ENCODE assay signal across 8 cellular contexts in genomic region chr4:103019319-103020124, GRCh38. TPM values are rescaled to one million over a fixed set of nuclear protein-coding genes. Genes with fewer than 3 reads are reported as not detected.
DNase-seq lines count a peak whose midpoint lies in the region; ATAC-seq, FAIRE-seq and TF ChIP-seq lines count a peak whose summit lies in the region.

A gene with protein sequence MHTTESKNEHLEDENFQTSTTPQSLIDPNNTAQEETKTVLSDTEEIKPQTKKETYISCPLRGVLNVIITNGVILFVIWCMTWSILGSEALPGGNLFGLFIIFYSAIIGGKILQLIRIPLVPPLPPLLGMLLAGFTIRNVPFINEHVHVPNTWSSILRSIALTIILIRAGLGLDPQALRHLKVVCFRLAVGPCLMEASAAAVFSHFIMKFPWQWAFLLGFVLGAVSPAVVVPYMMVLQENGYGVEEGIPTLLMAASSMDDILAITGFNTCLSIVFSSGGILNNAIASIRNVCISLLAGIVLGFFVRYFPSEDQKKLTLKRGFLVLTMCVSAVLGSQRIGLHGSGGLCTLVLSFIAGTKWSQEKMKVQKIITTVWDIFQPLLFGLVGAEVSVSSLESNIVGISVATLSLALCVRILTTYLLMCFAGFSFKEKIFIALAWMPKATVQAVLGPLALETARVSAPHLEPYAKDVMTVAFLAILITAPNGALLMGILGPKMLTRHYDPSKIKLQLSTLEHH (minus strand): TSS chr4:103019705. CDS start chr4:102991711, 27,994 bp downstream.

- peaks cover 20% of the 10 kb centered on the region for H3K4me1 Mint-ChIP-seq in CD8-positive, alpha-beta T cell (ENCODE audit: low read depth)
- H3K4me1 Mint-ChIP-seq in mesothelial cell of epicardium: peaks cover 11% of the 10 kb centered on the region

- peak within 1 kb of the TSS; percentile 97 for H3K27ac Mint-ChIP-seq in CD8-positive, alpha-beta T cell
- H3K27ac Mint-ChIP-seq in mesothelial cell of epicardium: peak within 1 kb of the TSS; percentile 97

- peak within 1 kb of the TSS; percentile 87 for H3K4me3 Mint-ChIP-seq in CD8-positive, alpha-beta T cell
- peak within 1 kb of the TSS; percentile 78 for H3K4me3 Mint-ChIP-seq in mesothelial cell of epicardium

- no peak for TF ChIP-seq CTCF in CD8-positive, alpha-beta T cell (IDR thresholded peaks at IDR 0.05)
- TF ChIP-seq CTCF in mesothelial cell of epicardium (IDR thresholded peaks at IDR 0.05; ENCODE audit: unreplicated experiment): no peak

- POLR2A ChIA-PET in CD8-positive, alpha-beta T cell (lab: Charles Lee): interaction anchor here (0.7 to 1.9 kb wide), 5 partner anchors 10 to 258 kb away, joined by 3 to 7 read pairs (median 5); partner anchors contain the start of genes CISD2 and MANBA

- H3K27ac ChIP-seq in CD8-positive, alpha-beta T cell (ENCODE audit: low read depth, low read length): peak within 1 kb of the TSS; percentile 86

- peaks cover 17% of the 10 kb centered on the region for H3K4me1 ChIP-seq in CD8-positive, alpha-beta T cell (ENCODE audit: insufficient read depth, low read length)

- no peaks in the 10 kb centered on the region for H3K36me3 ChIP-seq in CD8-positive, alpha-beta T cell (ENCODE audit: insufficient read depth, low read length)

- FAIRE-seq in endometrium (lab: Jason Lieb, UNC): peak; percentile 94

- no peaks in the 10 kb centered on the region for H3K27me3 Mint-ChIP-seq in CD8-positive, alpha-beta T cell (ENCODE audit: low read depth)
- H3K27me3 Mint-ChIP-seq in mesothelial cell of epicardium (ENCODE audit: low read depth): no peaks in the 10 kb centered on the region

- DNase-seq in CD8-positive, alpha-beta T cell: peak; percentile 86 to 95 (median 93)
- DNase-seq in NOMO-1 treated with dmso at 0.1 percent for 144 hours (lab: John Stamatoyannopoulos, UW; ENCODE audit: unreplicated experiment) (peak; percentile 93), mesothelial cell of epicardium (ENCODE audit: low spot score in 2 of 2, unreplicated experiment in 2 of 2) (peak; percentile 86 to 94)
- DNase-seq in activated CD8-positive, alpha-beta memory T cell treated with anti-CD3 and anti-CD28 coated beads, Interleukin-2, amount 50 U/mL, for 4 hours: peak; percentile 96
- DNase-seq in stimulated activated CD8-positive, alpha-beta memory T cell treated with anti-CD3 and anti-CD28 coated beads, Interleukin-2, amount 100 ng/mL, for 48 hours (ENCODE audit: low read depth in 2 of 2): peak; percentile 92 to 95

- H3K9me3 Mint-ChIP-seq in CD8-positive, alpha-beta T cell: no peaks in the 10 kb centered on the region
- H3K9me3 Mint-ChIP-seq in mesothelial cell of epicardium: no peaks in the 10 kb centered on the region

- CTCF ChIA-PET in CD8-positive, alpha-beta T cell (lab: Charles Lee): interaction anchor here (0.7 to 1.8 kb wide), 2 partner anchors 80 to 82 kb away, joined by 4 to 6 read pairs; partner anchors contain the start of gene BDH2

- no peaks in the 10 kb centered on the region for H3K9me3 ChIP-seq in CD8-positive, alpha-beta T cell (ENCODE audit: low read length)

- peak within 1 kb of the TSS; percentile 75 for H3K4me3 ChIP-seq in CD8-positive, alpha-beta T cell (ENCODE audit: low read depth, low read length)

- intact Hi-C loops in CD8-positive, alpha-beta T cell (cut with DNase I, micrococcal nuclease): loop anchor here (1.0 to 10.0 kb wide), 15 partner anchors 10 to 1855 kb away; partner anchors contain the start of genes CENPE (in 2 of the 2), CISD2 (in 2 of the 2), NFKB1 (in 2 of the 2) and UBE2D3 (in 2 of the 2)

- H3K27me3 ChIP-seq in CD8-positive, alpha-beta T cell (ENCODE audit: insufficient read depth, low read length): no peaks in the 10 kb centered on the region

- H3K36me3 Mint-ChIP-seq in CD8-positive, alpha-beta T cell: peaks cover 8% of the 10 kb centered on the region
- H3K36me3 Mint-ChIP-seq in mesothelial cell of epicardium: no peaks in the 10 kb centered on the region

- ATAC-seq in CD8-positive, alpha-beta T cell: peak; percentile 92
- ATAC-seq in GM19438 (IDR thresholded peaks at IDR 0.05; ENCODE audit: low read depth, unreplicated experiment) (peak; percentile 99), HG03571 (IDR thresholded peaks at IDR 0.05; ENCODE audit: unreplicated experiment) (peak; percentile 97)

RNA-seq across cellular contexts. Expression of the gene that starts here (rescaled TPM):
- 1 to 10 TPM; 1.7 to 4.0 TPM for total RNA-seq in CD8-positive, alpha-beta T cell
- total RNA-seq in mesothelial cell of epicardium: 3.2 to 4.7 TPM (median 4.5 TPM) in 3 replicates

Comparison
In these comparisons a context has a peak if more than half of its experiments do, and no peak if none do; other contexts are left out.
1. Peak in every context shown above with its lines: DNase-seq, ATAC-seq, H3K4me3 ChIP-seq and H3K27ac ChIP-seq.